Comparison of ENCODE assay signal across 8 cellular contexts in the genomic region with DNA sequence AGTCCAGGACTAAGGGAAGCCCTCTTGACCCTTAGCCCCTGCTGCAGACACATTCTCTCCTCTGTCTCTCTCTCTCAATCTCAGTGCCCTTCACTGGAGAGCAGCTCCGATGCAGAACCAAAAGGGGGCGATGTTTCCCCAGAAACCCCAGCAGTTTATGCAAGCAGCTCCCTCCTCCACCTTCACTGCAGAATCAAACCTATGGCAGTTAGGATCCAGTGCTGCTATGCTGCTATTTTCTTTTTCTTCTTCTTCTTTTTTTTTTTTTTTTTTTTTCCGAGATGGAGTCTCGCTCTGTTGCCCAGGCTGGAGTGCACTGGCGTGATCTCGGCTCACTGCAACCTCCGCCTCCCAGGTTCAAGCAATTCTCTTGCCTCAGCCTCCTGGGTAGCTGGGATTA. TPM values are rescaled to one million over a fixed set of nuclear protein-coding genes. Genes with fewer than 3 reads are reported as not detected.
DNase-seq lines count a peak whose midpoint lies in the region; ATAC-seq and TF ChIP-seq lines count a peak whose summit lies in the region.
"Not testable (repeated sequence)": the region's sequence is repeated elsewhere in the genome, so short reads cannot be mapped to it uniquely, and the experiment has no call there.

No MANE protein-coding gene starts in this region.

- not testable (repeated sequence) for H3K36me3 Mint-ChIP-seq in naive B cell

- not testable (repeated sequence) for H3K27ac ChIP-seq in C4-2B

- peak; percentile 74 for DNase-seq in HCEC 1CT
- peak; percentile 94 for DNase-seq in NCI-H2227 (lab: John Stamatoyannopoulos, UW; ENCODE audit: unreplicated experiment)
- peak; percentile 63 for DNase-seq in T1000 (lab: John Stamatoyannopoulos, UW)
- peak; percentile 83 for DNase-seq in activated naive CD4-positive, alpha-beta T cell treated with anti-CD3 and anti-CD28 coated beads, Interleukin-2, amount 50 U/mL, for 16 hours
- DNase-seq in fibroblast of the aortic adventitia (ENCODE audit: low read depth): peak; percentile 92
- DNase-seq in naive B cell: peak; percentile 71
- peak; percentile 68 for DNase-seq in stimulated activated CD8-positive, alpha-beta memory T cell treated with anti-CD3 and anti-CD28 coated beads, Interleukin-15, amount 100 ng/mL, for 1 hour (ENCODE audit: low read depth)

- H3K27ac Mint-ChIP-seq in naive B cell: peak overlapping the region in 4 of 6 donors; percentile 43 to 95 (median 74)

- H3K4me3 ChIP-seq in fibroblast of the aortic adventitia (ENCODE audit: low read depth, low read length): not testable (repeated sequence)

- peak; percentile 99 for ATAC-seq in naive B cell (ENCODE audit: low read depth in 2 of 2)

- not testable (repeated sequence) for H3K4me1 Mint-ChIP-seq in naive B cell

- H3K9me3 Mint-ChIP-seq in naive B cell: not testable (repeated sequence)

- H3K4me3 Mint-ChIP-seq in naive B cell: not testable (repeated sequence)

- TF ChIP-seq CTCF in C4-2B (conservative IDR thresholded peaks at IDR 0.05) (peak; percentile 76), fibroblast of the aortic adventitia (IDR thresholded peaks at IDR 0.05; ENCODE audit: insufficient read depth, low read length) (peak; percentile 95)

- H3K27me3 Mint-ChIP-seq in naive B cell: not testable (repeated sequence)

RNA-seq across cellular contexts. Expression of gene CYP2S1, which starts 11.3 kb away (rescaled TPM):
- 0.45 TPM in 1 of 2 replicates, not detected in the other for total RNA-seq in fibroblast of the aortic adventitia (ENCODE audit: low replicate concordance)
- not detected for polyA plus RNA-seq in naive B cell (ENCODE audit: low read depth in 6 of 6)

RNA-seq across cellular contexts. Expression of gene AXL, which starts 14.7 kb away (rescaled TPM):
- 121 and 305 TPM in 2 replicates for total RNA-seq in fibroblast of the aortic adventitia (ENCODE audit: low replicate concordance)
- 1 to 10 TPM in 1 of 6 donors, under 1 TPM in 4, not detected in 1; 0.05 to 1.4 (median 0.26) TPM for polyA plus RNA-seq in naive B cell (ENCODE audit: low read depth in 6 of 6)

RNA-seq across cellular contexts. Expression of gene HNRNPUL1, which starts 59.8 kb away (rescaled TPM):
- 98.4 and 108 TPM in 2 replicates for total RNA-seq in fibroblast of the aortic adventitia (ENCODE audit: low replicate concordance)
- polyA plus RNA-seq in naive B cell (ENCODE audit: low read depth in 6 of 6): 10 to 100 TPM; 26.2 to 85.3 (median 54.4) TPM
